Comparison of ENCODE assay signal across 8 cellular contexts in the genomic region with DNA sequence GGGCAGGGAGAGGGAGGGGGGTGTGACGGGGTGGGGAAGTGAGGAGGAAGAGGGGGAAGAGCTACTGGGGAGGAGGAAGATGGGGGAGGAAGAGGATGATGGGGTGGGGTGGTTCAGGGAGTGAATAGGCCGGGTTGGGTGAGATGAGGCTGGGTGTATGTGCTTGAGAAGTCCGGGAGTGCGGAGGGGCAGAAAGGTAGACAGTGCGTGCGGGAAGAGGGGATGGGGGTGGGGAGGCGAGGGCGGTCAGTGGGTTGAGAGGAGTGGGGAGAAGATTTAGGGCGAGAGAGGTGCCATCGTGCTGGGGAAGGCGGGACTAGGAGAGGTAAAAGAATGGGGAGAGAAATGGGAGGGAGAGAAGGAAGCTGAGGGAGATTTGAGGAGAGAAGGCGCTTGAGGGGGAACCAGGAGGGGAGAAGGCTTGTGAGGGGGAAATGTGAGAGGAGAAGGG. TPM values are rescaled to one million over a fixed set of nuclear protein-coding genes. Genes with fewer than 3 reads are reported as not detected.
DNase-seq lines count a peak whose midpoint lies in the region; ATAC-seq and TF ChIP-seq lines count a peak whose summit lies in the region.

No MANE protein-coding gene starts in this region.

- intact Hi-C loops in dendritic cell treated with granulocyte-macrophage colony-stimulating factor and Interleukin-4, amounts not matched to agents 40 ng/mL and 50 ng/mL, for 4 days (cut with micrococcal nuclease) = loop anchor here (5.0 kb wide), 1 partner anchor 38 kb away; no protein-coding TSS in a partner anchor
- intact Hi-C loops in lower lobe of right lung (cut with DNase I) (no loop called here), testis (cut with DNase I; ENCODE audit: low total_unique reads) (no loop called here)

- H3K9me3 Mint-ChIP-seq in dendritic cell treated with granulocyte-macrophage colony-stimulating factor and Interleukin-4, amounts not matched to agents 40 ng/mL and 50 ng/mL, for 4 days = no peaks in the 10 kb centered on the region

- H3K4me1 ChIP-seq in OCI-LY1 (ENCODE audit: insufficient read depth, low read length, severe bottlenecking) (peaks cover 7% of the 10 kb centered on the region), lower lobe of right lung (peaks cover 5% of the 10 kb centered on the region), testis (peaks cover 7% of the 10 kb centered on the region)

- H3K27ac Mint-ChIP-seq in dendritic cell treated with granulocyte-macrophage colony-stimulating factor and Interleukin-4, amounts not matched to agents 40 ng/mL and 50 ng/mL, for 4 days = peak overlapping the region; percentile 71

- H3K4me3 ChIP-seq in OCI-LY1 (ENCODE audit: low read depth, low read length, poor library complexity, severe bottlenecking) (peak overlapping the region; percentile 44), lower lobe of right lung (peak overlapping the region; percentile 45), testis (peak overlapping the region; percentile 53 to 67)

- no peaks in the 10 kb centered on the region for H3K9me3 ChIP-seq in OCI-LY1 (ENCODE audit: low read length)
- H3K9me3 ChIP-seq in lower lobe of right lung = no peaks in the 10 kb centered on the region
- no peaks in the 10 kb centered on the region for H3K9me3 ChIP-seq in testis

- H3K36me3 ChIP-seq in OCI-LY1 (ENCODE audit: insufficient read depth, low read length) = no peaks in the 10 kb centered on the region
- no peaks in the 10 kb centered on the region for H3K36me3 ChIP-seq in lower lobe of right lung
- H3K36me3 ChIP-seq in testis (ENCODE audit: low read depth, missing control alignments) = no peaks in the 10 kb centered on the region

- no peaks in the 10 kb centered on the region for H3F3A ChIP-seq in OCI-LY1 (ENCODE audit: insufficient read depth, low read length)

- peak overlapping the region; percentile 35 for H3K4me2 ChIP-seq in OCI-LY1 (ENCODE audit: low read length)

- peaks cover 24% of the 10 kb centered on the region for H3K4me1 Mint-ChIP-seq in dendritic cell treated with granulocyte-macrophage colony-stimulating factor and Interleukin-4, amounts not matched to agents 40 ng/mL and 50 ng/mL, for 4 days (ENCODE audit: low read depth)

- H3K4me3 Mint-ChIP-seq in dendritic cell treated with granulocyte-macrophage colony-stimulating factor and Interleukin-4, amounts not matched to agents 40 ng/mL and 50 ng/mL, for 4 days = peak overlapping the region; percentile 58

- no peaks in the 10 kb centered on the region for H3K9me2 ChIP-seq in OCI-LY1 (ENCODE audit: low read depth, low read length)

- H3K27ac ChIP-seq in OCI-LY1 (ENCODE audit: low read depth, low read length, poor library complexity, severe bottlenecking) (no peak overlapping the region), lower lobe of right lung (peak overlapping the region; percentile 84), testis (peak overlapping the region; percentile 77 to 87)

- ATAC-seq in lower lobe of right lung (peak; percentile 64 to 67), HG03196 (IDR thresholded peaks at IDR 0.05; ENCODE audit: unreplicated experiment) (no peak)

- no peaks in the 10 kb centered on the region for H3K36me3 Mint-ChIP-seq in dendritic cell treated with granulocyte-macrophage colony-stimulating factor and Interleukin-4, amounts not matched to agents 40 ng/mL and 50 ng/mL, for 4 days (ENCODE audit: low read depth)

- H4K20me1 ChIP-seq in OCI-LY1 (ENCODE audit: insufficient read depth, low read length) = no peaks in the 10 kb centered on the region

- no peak for DNase-seq in lower lobe of right lung
- peak; percentile 39 for DNase-seq in testis
- DNase-seq in UCSD-AML1 (lab: John Stamatoyannopoulos, UW; ENCODE audit: unreplicated experiment) = no peak
- DNase-seq in NCI-H1694 (lab: John Stamatoyannopoulos, UW) = no peak
- DNase-seq in glomerular visceral epithelial cell (ENCODE audit: extremely low spot score) = no peak

- TF ChIP-seq POLR2A in testis (IDR thresholded peaks at IDR 0.05) = no peak

- H3K27me3 ChIP-seq in OCI-LY1 (ENCODE audit: insufficient read depth, low read length) (0 out of 2 replicates have a peak, but pooled peaks cover 5% of the 10 kb centered on the region), lower lobe of right lung (ENCODE audit: low read depth) (no peaks in the 10 kb centered on the region), testis (no peaks in the 10 kb centered on the region)

- WGBS in testis, 2 donors = 10 to 13% methylated on average over 12 of the region's 12 CpGs

- H3K79me2 ChIP-seq in OCI-LY1 (ENCODE audit: insufficient read depth, low read length) = no peaks in the 10 kb centered on the region

- TF ChIP-seq CTCF in OCI-LY1 (IDR thresholded peaks at IDR 0.05; ENCODE audit: low read length) = no peak
- no peak for TF ChIP-seq CTCF in lower lobe of right lung (IDR thresholded peaks at IDR 0.05)
- no peak for TF ChIP-seq CTCF in testis (IDR thresholded peaks at IDR 0.05)

- H3K27me3 Mint-ChIP-seq in dendritic cell treated with granulocyte-macrophage colony-stimulating factor and Interleukin-4, amounts not matched to agents 40 ng/mL and 50 ng/mL, for 4 days = peaks cover 34% of the 10 kb centered on the region

- no peak overlapping the region for H3K9ac ChIP-seq in OCI-LY1 (ENCODE audit: low read length)

- no peak overlapping the region for H2AFZ ChIP-seq in OCI-LY1 (ENCODE audit: low read length)

RNA-seq across cellular contexts. Expression of a gene that starts 30.9 kb away (rescaled TPM):
- total RNA-seq in lower lobe of right lung (63.6 TPM), testis (10 to 100 TPM; 15.2 to 26.9 TPM)
- 12.4 TPM for polyA plus RNA-seq in testis (ENCODE audit: insufficient read depth, low read depth, low replicate concordance)
